In genomic region chr2:85601771-85602475, GRCh38 we compare ENCODE assay signal across 8 cellular contexts. TPM values are rescaled to one million over a fixed set of nuclear protein-coding genes. Genes with fewer than 3 reads are reported as not detected.
DNase-seq lines count a peak whose midpoint lies in the region; ATAC-seq and TF ChIP-seq lines count a peak whose summit lies in the region.

No MANE protein-coding gene starts in this region.

- H3K4me3 ChIP-seq in adipocyte (ENCODE audit: low read length), result peak overlapping the region; percentile 89

- peaks cover 15% of the 10 kb centered on the region for H3K4me1 Mint-ChIP-seq in progenitor cell of endocrine pancreas (ENCODE audit: low read depth)

- H3K27me3 Mint-ChIP-seq in progenitor cell of endocrine pancreas, result no peaks in the 10 kb centered on the region

- no peaks in the 10 kb centered on the region for H3K9me3 Mint-ChIP-seq in progenitor cell of endocrine pancreas (ENCODE audit: low read depth)

- peaks cover 37% of the 10 kb centered on the region for H3K4me1 ChIP-seq in adipocyte (ENCODE audit: control insufficient read depth, insufficient read depth, low read length)

- intact Hi-C loops in left ventricle myocardium superior (cut with micrococcal nuclease), result no loop called here

- peaks cover 35% of the 10 kb centered on the region for H3K36me3 ChIP-seq in adipocyte (ENCODE audit: control insufficient read depth, insufficient read depth, low read length, severe bottlenecking)

- H3K27me3 ChIP-seq in adipocyte (replicated peaks; ENCODE audit: control insufficient read depth, insufficient read depth, low read length), result no peaks in the 10 kb centered on the region

- H3K9ac ChIP-seq in adipocyte (ENCODE audit: low read length), result peak overlapping the region; percentile 88

- no peak for TF ChIP-seq CTCF in progenitor cell of endocrine pancreas (IDR thresholded peaks at IDR 0.05; ENCODE audit: unreplicated experiment)

- H3K27ac Mint-ChIP-seq in progenitor cell of endocrine pancreas, result peak overlapping the region; percentile 73

- ATAC-seq in GM21381 (IDR thresholded peaks at IDR 0.05; ENCODE audit: unreplicated experiment) (peak; percentile 39), HG03571 (IDR thresholded peaks at IDR 0.05; ENCODE audit: unreplicated experiment) (peak; percentile 36), left ventricle myocardium superior (peak; percentile 71)

- peak overlapping the region; percentile 85 for H3K4me3 Mint-ChIP-seq in progenitor cell of endocrine pancreas (ENCODE audit: low read depth)

- no peaks in the 10 kb centered on the region for H3K36me3 Mint-ChIP-seq in progenitor cell of endocrine pancreas (ENCODE audit: insufficient read depth)

- DNase-seq in EH (ENCODE audit: low read depth) (peak; percentile 64), adipocyte (ENCODE audit: low read depth) (peak; percentile 80), left ventricle myocardium superior (peak; percentile 85), progenitor cell of endocrine pancreas (ENCODE audit: low spot score, unreplicated experiment) (no peak), COR-L47 (lab: John Stamatoyannopoulos, UW) (no peak)
- no peak for DNase-seq in stimulated activated CD4-positive, alpha-beta T cell treated with anti-CD3 and anti-CD28 coated beads, Interleukin-12 subunit alpha, Interleukin-12 subunit beta, amount 100 ng/mL, for 4 hours

- no peaks in the 10 kb centered on the region for H3K9me3 ChIP-seq in adipocyte (ENCODE audit: control insufficient read depth, low read length)

RNA-seq across cellular contexts. Expression of gene TMEM150A, which starts 0.6 kb away (rescaled TPM):
- total RNA-seq in left ventricle myocardium superior (14.9 TPM), progenitor cell of endocrine pancreas (24.9 and 26.0 TPM in 2 replicates)

RNA-seq across cellular contexts. Expression of gene RNF181, which starts 6.4 kb away (rescaled TPM):
- total RNA-seq in left ventricle myocardium superior, result 89.9 TPM
- total RNA-seq in progenitor cell of endocrine pancreas, result 82.3 and 85.7 TPM in 2 replicates

RNA-seq across cellular contexts. Expression of gene C2orf68, which starts 9.9 kb away (rescaled TPM):
- total RNA-seq in left ventricle myocardium superior (29.2 TPM), progenitor cell of endocrine pancreas (67.1 and 71.0 TPM in 2 replicates)

RNA-seq across cellular contexts. Expression of gene USP39, which starts 14.1 kb away (rescaled TPM):
- total RNA-seq in left ventricle myocardium superior (30.0 TPM), progenitor cell of endocrine pancreas (58.1 and 59.7 TPM in 2 replicates)

RNA-seq across cellular contexts. Expression of gene VAMP5, which starts 17.7 kb away (rescaled TPM):
- 54.8 TPM for total RNA-seq in left ventricle myocardium superior
- total RNA-seq in progenitor cell of endocrine pancreas, result 4.2 TPM in 2 replicates

Comparison
In these comparisons a context has a peak if more than half of its experiments do, and no peak if none do; other contexts are left out.
1. DNase-seq: peak in EH (single experiment), adipocyte (single experiment) and left ventricle myocardium superior (single experiment); none in progenitor cell of endocrine pancreas (single experiment), stimulated activated CD4-positive, alpha-beta T cell treated with anti-CD3 and anti-CD28 coated beads, Interleukin-12 subunit alpha, Interleukin-12 subunit beta, amount 100 ng/mL, for 4 hours (single experiment) and COR-L47 (single experiment).
2. Peak in every context shown above with its lines, with median percentiles within 50 percentile points of each other: ATAC-seq.